ENCODE assay signal across 22 cellular contexts in the genomic region with DNA sequence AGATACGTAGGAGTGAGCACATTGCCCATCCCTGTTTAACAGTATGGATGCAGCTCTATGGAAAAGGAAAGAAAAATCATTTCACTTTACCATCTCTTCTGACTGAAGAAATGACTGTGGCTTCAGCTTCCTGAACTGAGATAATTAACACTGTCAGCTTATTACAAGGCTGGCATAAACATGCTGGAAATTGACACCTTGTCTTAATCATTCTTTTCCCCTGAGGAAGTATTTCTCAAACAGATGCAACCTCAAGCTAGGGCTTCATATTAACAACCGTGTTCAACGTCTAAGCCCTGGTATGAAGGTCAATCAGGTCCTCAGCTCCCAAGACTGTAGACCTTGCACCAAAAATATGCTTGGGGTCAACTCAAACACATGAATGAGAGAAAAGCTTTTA. TPM values are rescaled to one million over a fixed set of nuclear protein-coding genes. Genes with fewer than 3 reads are reported as not detected.
"Had no signal": no experiment of that assay in that cellular context is flagged by ENCODE, and none has a peak within 500 bp of the region (broad histone marks: within the 10 kb centered on the region; RNA-seq: fewer than 3 reads in every experiment).

No MANE protein-coding gene starts in this region.

- H3K4me3 ChIP-seq: ovary, tibial nerve had no signal

- FAIRE-seq: colon, endometrium, TTC549 had no signal

- H3K36me3 ChIP-seq: ovary, tibial nerve had no signal

- ATAC-seq: activated CD8-positive, alpha-beta T cell treated with anti-CD3 and anti-CD28 coated beads, Interleukin-2, amount 10 ng/mL, durations not matched to agents 7 days and 5 days; esophagus mucosa had no signal

- H3K9me3 ChIP-seq: ovary, tibial nerve had no signal

- H3K4me3 Mint-ChIP-seq: activated B cell treated with CpG ODN at 0.5 μM for 24 hours; activated CD4-positive, alpha-beta T cell treated with anti-CD3 and anti-CD28 coated beads, Interleukin-2, amount 10 ng/mL, durations not matched to agents 24 days and 14 days; activated CD8-positive, alpha-beta T cell treated with anti-CD3 and anti-CD28 coated beads, Interleukin-2, amount 10 ng/mL, durations not matched to agents 7 days and 5 days; activated naive CD4-positive, alpha-beta T cell treated with anti-CD3 and anti-CD28 coated beads, Interleukin-2, amount 50 U/mL, for 24 hours; neural crest cell had no signal

- H3K36me3 Mint-ChIP-seq: activated naive CD4-positive, alpha-beta T cell treated with anti-CD3 and anti-CD28 coated beads, Interleukin-2, amount 50 U/mL, for 24 hours had no signal

- DNase-seq: activated B cell treated with CpG ODN at 0.5 μM for 24 hours; activated CD4-positive, alpha-beta T cell treated with anti-CD3 and anti-CD28 coated beads, Interleukin-2, amount 10 ng/mL, durations not matched to agents 24 days and 14 days; activated CD8-positive, alpha-beta memory T cell treated with anti-CD3 and anti-CD28 coated beads, Interleukin-2, amount 50 U/mL, for 4 hours; activated CD8-positive, alpha-beta T cell treated with anti-CD3 and anti-CD28 coated beads, Interleukin-2, amount 10 ng/mL, durations not matched to agents 7 days and 5 days; activated effector memory CD4-positive, alpha-beta T cell treated with anti-CD3 and anti-CD28 coated beads, Interleukin-2, amount 50 U/mL, for 16 hours; activated T-cell treated with anti-CD3 and anti-CD28 coated beads, Interleukin-2, amount 50 U/mL, for 48 hours; caudate nucleus; hippocampal formation; kidney glomerular epithelial cell; left ventricle myocardium superior; ovary; stimulated activated CD4-positive, alpha-beta T cell treated with anti-CD3 and anti-CD28 coated beads, Interleukin-12 subunit alpha, Interleukin-12 subunit beta, amount 100 ng/mL, for 4 hours; stimulated activated CD4-positive, alpha-beta T cell treated with anti-CD3 and anti-CD28 coated beads, Interleukin-2, amount 100 ng/mL, for 24 hours; T-helper 2 cell had no signal

- H3K9me3 Mint-ChIP-seq: activated B cell treated with CpG ODN at 0.5 μM for 24 hours; activated CD4-positive, alpha-beta T cell treated with anti-CD3 and anti-CD28 coated beads, Interleukin-2, amount 10 ng/mL, durations not matched to agents 24 days and 14 days; activated naive CD4-positive, alpha-beta T cell treated with anti-CD3 and anti-CD28 coated beads, Interleukin-2, amount 50 U/mL, for 24 hours had no signal

- H3K4me1 Mint-ChIP-seq: activated B cell treated with CpG ODN at 0.5 μM for 24 hours; activated CD4-positive, alpha-beta T cell treated with anti-CD3 and anti-CD28 coated beads, Interleukin-2, amount 10 ng/mL, durations not matched to agents 24 days and 14 days; activated naive CD4-positive, alpha-beta T cell treated with anti-CD3 and anti-CD28 coated beads, Interleukin-2, amount 50 U/mL, for 24 hours had no signal

- H3K27ac Mint-ChIP-seq: activated B cell treated with CpG ODN at 0.5 μM for 24 hours; activated CD4-positive, alpha-beta T cell treated with anti-CD3 and anti-CD28 coated beads, Interleukin-2, amount 10 ng/mL, durations not matched to agents 24 days and 14 days; activated CD8-positive, alpha-beta T cell treated with anti-CD3 and anti-CD28 coated beads, Interleukin-2, amount 10 ng/mL, durations not matched to agents 7 days and 5 days; activated naive CD4-positive, alpha-beta T cell treated with anti-CD3 and anti-CD28 coated beads, Interleukin-2, amount 50 U/mL, for 24 hours had no signal

- H3K27me3 ChIP-seq: ovary, tibial nerve had no signal

RNA-seq across cellular contexts. Expression of gene RERG, which starts 25.0 kb away (rescaled TPM):
- total RNA-seq: activated B cell treated with CpG ODN at 0.5 μM for 24 hours; activated CD4-positive, alpha-beta T cell treated with anti-CD3 and anti-CD28 coated beads, Interleukin-2, amount 10 ng/mL, durations not matched to agents 24 days and 14 days; activated CD8-positive, alpha-beta T cell treated with anti-CD3 and anti-CD28 coated beads, Interleukin-2, amount 10 ng/mL, durations not matched to agents 7 days and 5 days; glomerular endothelial cell had no signal
